In genomic region chr1:150619576-150620509, GRCh38 we compare ENCODE assay signal across 9 cellular contexts. TPM values are rescaled to one million over a fixed set of nuclear protein-coding genes. Genes with fewer than 3 reads are reported as not detected.
A peak's percentile ranks its signal among the peaks of the same experiment; 100 is the strongest.
DNase-seq lines count a peak whose midpoint lies in the region; ATAC-seq, FAIRE-seq and TF ChIP-seq lines count a peak whose summit lies in the region.
"Had no signal": no experiment of that assay in that cellular context is flagged by ENCODE, and none has a peak within 500 bp of the region (broad histone marks: within the 10 kb centered on the region; RNA-seq: fewer than 3 reads in every experiment).

No MANE protein-coding gene starts in this region.

- H3K4me3 ChIP-seq in GM12878 (no peak overlapping the region), tibial nerve (no peak overlapping the region)
- H3K4me3 ChIP-seq: BLaER1 had no signal

- H3K27me3 ChIP-seq in GM12878 (replicated peaks in 1 of 2; ENCODE audit: control insufficient read depth in 2 of 2, insufficient read depth in 2 of 2, low read length in 1 of 2), result no peaks in the 10 kb centered on the region
- no peaks in the 10 kb centered on the region for H3K27me3 ChIP-seq in tibial nerve
- H3K27me3 ChIP-seq: BLaER1 had no signal

- peak; percentile 30; the same call in 2 of the 3 replicates for ATAC-seq in GM12878
- peak; percentile 73 for ATAC-seq in left lobe of liver
- ATAC-seq in GM18861 (IDR thresholded peaks at IDR 0.05; ENCODE audit: unreplicated experiment), result no peak

- POLR2A ChIA-PET in GM12878 (lab: Charles Lee), result interaction anchor here (0.5 to 8.7 kb wide), 8 partner anchors 9 to 222 kb away, joined by 4 to 67 read pairs (median 6); partner anchors contain the start of gene ENSA

- H3K36me3 ChIP-seq in GM12878 (ENCODE audit: control insufficient read depth in 2 of 2, insufficient read depth in 2 of 2, low read length in 1 of 2) (peaks cover 2 to 33% of the 10 kb centered on the region in 2 experiments), tibial nerve (peaks cover 0 to 51% (median 3%) of the 10 kb centered on the region in 3 donors)

- SMC1A ChIA-PET in GM12878 (lab: Charles Lee; ENCODE audit: uncharacterized antibody, unreplicated experiment), result interaction anchor here (0.6 to 18.8 kb wide), 12 partner anchors 8 to 364 kb away, joined by 3 to 367 read pairs (median 5); partner anchors contain the start of gene MCL1

- CTCF ChIA-PET in GM12878 (lab: Yijun Ruan, JAX), result interaction anchor here (0.6 to 14.0 kb wide), 17 partner anchors 8 to 303 kb away, joined by 3 to 390 read pairs (median 5); partner anchors contain the start of genes ENSA, FALEC, GOLPH3L and MCL1

- H3K9me3 ChIP-seq in GM12878 (replicated peaks; ENCODE audit: control insufficient read depth, insufficient read depth, low read length) (no peaks in the 10 kb centered on the region), tibial nerve (no peaks in the 10 kb centered on the region)
- H3K9me3 ChIP-seq: BLaER1 had no signal

- 60% methylated on average over 4 of the region's 4 CpGs for WGBS in GM12878 (ENCODE audit: insufficient coverage, insufficient replicate concordance, low lambda C conversion rate, missing lambda C conversion rate)
- 15% methylated on average over 4 of the region's 4 CpGs for WGBS in tibial nerve, 2 donors

- 0 out of 2 replicates have a peak, but pooled peaks have one; percentile 21 for TF ChIP-seq POLR2A in GM12878 (IDR thresholded peaks at IDR 0.05; ENCODE audit: low read depth, low read length)
- no peak for TF ChIP-seq POLR2A in tibial nerve (IDR thresholded peaks at IDR 0.05)

- no peak overlapping the region for H3K9ac ChIP-seq in GM12878 (ENCODE audit: control insufficient read depth, insufficient read depth, low read length)
- H3K9ac ChIP-seq: BLaER1 had no signal

- peak in 2 of 3 experiments; percentile 14 to 22; a peak in 1 of 6 replicates for TF ChIP-seq CTCF in GM12878 (IDR thresholded peaks at IDR 0.05 in 2 of 3, conservative IDR thresholded peaks at IDR 0.05 in 1 of 3; ENCODE audit: control insufficient read depth in 2 of 3, extremely low read depth in 1 of 3, insufficient read depth in 1 of 3, low read depth in 3 of 3, low read length in 3 of 3)
- peak in 4 of 5 experiments; percentile 14 to 38 (median 22) for TF ChIP-seq CTCF in tibial nerve (IDR thresholded peaks at IDR 0.05)

- in situ Hi-C loops in GM12878 (cut with MboI), result no loop called here

- H3K4me2 ChIP-seq in GM12878 (ENCODE audit: control insufficient read depth, insufficient read depth), result no peak overlapping the region
- H3K4me2 ChIP-seq: BLaER1 had no signal

- no peak overlapping the region for H2AFZ ChIP-seq in GM12878 (ENCODE audit: control insufficient read depth, low read depth, low read length)

- intact Hi-C loops in GM12878 (cut with micrococcal nuclease; ENCODE audit: unreplicated experiment), result loop anchor here (10.0 kb wide), 4 partner anchors 135 to 355 kb away; partner anchors contain the start of genes CERS2, CTSS, SETDB1 and TARS2

- peak; percentile 32 for DNase-seq in DMS53 (lab: John Stamatoyannopoulos, UW)
- no peak for DNase-seq in DMS53 treated with DMSO at 0.1 percent for 48 hours (lab: John Stamatoyannopoulos, UW; ENCODE audit: unreplicated experiment)
- DNase-seq in NCI-H2196 (lab: John Stamatoyannopoulos, UW; ENCODE audit: unreplicated experiment), result peak; percentile 74
- DNase-seq in GM12878 (ENCODE audit: low read depth, low spot score), result no peak
- DNase-seq in left lobe of liver (ENCODE audit: low spot score), result no peak
- DNase-seq in tibial nerve (ENCODE audit: low spot score in 2 of 2), result no peak
- no peak for DNase-seq in NCI-H146 treated with DMSO at 0.1 percent for 48 hours (lab: John Stamatoyannopoulos, UW; ENCODE audit: unreplicated experiment)

- H3K79me2 ChIP-seq in GM12878 (ENCODE audit: control insufficient read depth, insufficient read depth, low read length), result peaks cover 1% of the 10 kb centered on the region

- RAD21 ChIA-PET in GM12878 (lab: Charles Lee; ENCODE audit: unreplicated experiment), result interaction anchor here (0.9 to 7.4 kb wide), 8 partner anchors 10 to 302 kb away, joined by 3 to 149 read pairs (median 5); partner anchors contain the start of genes ENSA and MCL1

- TF ChIP-seq EP300 in GM12878 (IDR thresholded peaks at IDR 0.05; ENCODE audit: borderline replicate concordance in 1 of 2, control insufficient read depth in 1 of 2, low read depth in 2 of 2, low read length in 2 of 2), result no peak
- peak in 1 of 2 donors; percentile 48 for TF ChIP-seq EP300 in tibial nerve (IDR thresholded peaks at IDR 0.05)

- FAIRE-seq in GM12878 (lab: Jason Lieb, UNC), result no peak

- H4K20me1 ChIP-seq in GM12878 (ENCODE audit: control insufficient read depth, insufficient read depth), result no peaks in the 10 kb centered on the region
- H4K20me1 ChIP-seq: BLaER1 had no signal

- H3K4me1 ChIP-seq in GM12878 (ENCODE audit: control insufficient read depth, insufficient read depth, low read length) (peaks cover 28% of the 10 kb centered on the region), tibial nerve (peaks cover 0 to 63% (median 35%) of the 10 kb centered on the region in 4 donors)
- H3K4me1 ChIP-seq: BLaER1 had no signal

- peak overlapping the region; percentile 31; the same call in 1 of the 2 replicates for H3K27ac ChIP-seq in GM12878 (ENCODE audit: control insufficient read depth, insufficient read depth)
- H3K27ac ChIP-seq in tibial nerve, result peak overlapping the region; percentile 6 to 83 (median 66)
- H3K27ac ChIP-seq: BLaER1 had no signal

- no TSS peak for BruUV-seq in GM12878 (replicated peaks; lab: Mats Ljungman, UMichigan)

- peak; percentile 24; the same call in 1 of the 2 replicates for TF ChIP-seq RAD21 in GM12878 (IDR thresholded peaks at IDR 0.05; ENCODE audit: insufficient read depth, low read depth, low read length)

TF ChIP-seq in GM12878, 131 proteins besides CTCF, POLR2A, EP300 and RAD21:
- TF ChIP-seq NFIC (IDR thresholded peaks at IDR 0.05; ENCODE audit: low read depth, low read length), result no peak
- TF ChIP-seq SMC3 (IDR thresholded peaks at IDR 0.05; ENCODE audit: borderline replicate concordance, low read length), result peak; percentile 9; the same call in 1 of the 2 replicates

RNA-seq across cellular contexts. Expression of gene ENSA, which starts 9.6 kb away (rescaled TPM):
- total RNA-seq in GM12878 (2013; cell fraction: nucleolus; rRNA removed), result 215 and 216 TPM in 2 replicates
- 155 and 157 TPM in 2 replicates for total RNA-seq in GM12878 (2014; rRNA removed)
- 201 and 203 TPM in 2 replicates for total RNA-seq in GM12878 (2014; rRNA removed; fragmentation: Illumina TruSeq; extraction: Trizol)
- total RNA-seq in GM12878 (2021), result 235 and 244 TPM in 2 replicates
- polyA plus RNA-seq in GM12878 (2011; ENCODE audit: low read depth), result 63.5 TPM
- polyA plus RNA-seq in GM12878 (2011; rRNA removed), result 112 and 146 TPM in 2 replicates
- polyA plus RNA-seq in GM12878 (2011; cell fraction: cytosol; rRNA removed), result 121 and 143 TPM in 2 replicates
- 36.4 and 43.6 TPM in 2 replicates for polyA plus RNA-seq in GM12878 (2011; cell fraction: nucleus; rRNA removed)
- 128 and 174 TPM in 2 replicates for polyA plus RNA-seq in GM12878 (2012)
- polyA plus RNA-seq in GM12878 (2014; fragmentation: Illumina TruSeq; extraction: Trizol), result 605 and 677 TPM in 2 replicates
- polyA plus RNA-seq in GM12878 (2014; fragmentation: Nextera tagmentation; extraction: Ambion mirVana), result 10 to 100 TPM; 56.1 to 86.8 TPM
- polyA plus RNA-seq in GM12878 (2014; rRNA removed), result 205 and 208 TPM in 2 replicates
- polyA plus RNA-seq in GM12878 (2016; fragmentation: Nextera tagmentation; extraction: Ambion mirVana), result 100 to 1,000 TPM; 124 to 131 TPM
- 30.2 and 34.0 TPM in 2 replicates for polyA minus RNA-seq in GM12878 (2011; rRNA and poly(A)+ RNA removed)
- polyA minus RNA-seq in GM12878 (2011; cell fraction: cytosol; rRNA and poly(A)+ RNA removed), result 12.8 and 20.2 TPM in 2 replicates
- polyA minus RNA-seq in GM12878 (2011; cell fraction: nucleus; rRNA and poly(A)+ RNA removed), result 15.4 and 23.1 TPM in 2 replicates
- 63.4 TPM for total RNA-seq in left lobe of liver
- 100 to 1,000 TPM; 120 to 331 (median 231) TPM for total RNA-seq in tibial nerve

RNA-seq across cellular contexts. Expression of gene MCL1, which starts 40.4 kb away (rescaled TPM):
- 113 and 120 TPM in 2 replicates for total RNA-seq in GM12878 (2013; cell fraction: nucleolus; rRNA removed)
- 92.5 and 101 TPM in 2 replicates for total RNA-seq in GM12878 (2014; rRNA removed)
- 99.4 and 99.6 TPM in 2 replicates for total RNA-seq in GM12878 (2014; rRNA removed; fragmentation: Illumina TruSeq; extraction: Trizol)
- 142 and 148 TPM in 2 replicates for total RNA-seq in GM12878 (2021)
- 89.1 TPM for polyA plus RNA-seq in GM12878 (2011; ENCODE audit: low read depth)
- polyA plus RNA-seq in GM12878 (2011; rRNA removed), result 102 and 141 TPM in 2 replicates
- 47.3 and 50.1 TPM in 2 replicates for polyA plus RNA-seq in GM12878 (2011; cell fraction: cytosol; rRNA removed)
- polyA plus RNA-seq in GM12878 (2011; cell fraction: nucleus; rRNA removed), result 96.0 and 105 TPM in 2 replicates
- polyA plus RNA-seq in GM12878 (2012), result 124 and 128 TPM in 2 replicates
- polyA plus RNA-seq in GM12878 (2014; fragmentation: Illumina TruSeq; extraction: Trizol), result 109 and 133 TPM in 2 replicates
- 10 to 100 TPM; 18.1 to 25.5 TPM for polyA plus RNA-seq in GM12878 (2014; fragmentation: Nextera tagmentation; extraction: Ambion mirVana)
- 74.7 and 80.2 TPM in 2 replicates for polyA plus RNA-seq in GM12878 (2014; rRNA removed)
- polyA plus RNA-seq in GM12878 (2016; fragmentation: Nextera tagmentation; extraction: Ambion mirVana), result 10 to 100 TPM; 52.6 to 60.3 TPM
- 86.6 and 103 TPM in 2 replicates for polyA minus RNA-seq in GM12878 (2011; rRNA and poly(A)+ RNA removed)
- polyA minus RNA-seq in GM12878 (2011; cell fraction: cytosol; rRNA and poly(A)+ RNA removed), result 37.0 and 38.8 TPM in 2 replicates
- 89.3 and 122 TPM in 2 replicates for polyA minus RNA-seq in GM12878 (2011; cell fraction: nucleus; rRNA and poly(A)+ RNA removed)
- total RNA-seq in left lobe of liver, result 103 TPM
- total RNA-seq in tibial nerve, result 100 to 1,000 TPM; 235 to 306 (median 258) TPM

Comparison
In these comparisons a context has a peak if more than half of its experiments do, and no peak if none do; other contexts are left out.
1. DNase-seq: peak in DMS53 (single experiment) and NCI-H2196 (single experiment); none in DMS53 treated with DMSO at 0.1 percent for 48 hours (single experiment), GM12878 (single experiment), left lobe of liver (single experiment), tibial nerve (0 of 2) and NCI-H146 treated with DMSO at 0.1 percent for 48 hours (single experiment).